24 cellular contexts compared by ENCODE assay signal in the genomic region with DNA sequence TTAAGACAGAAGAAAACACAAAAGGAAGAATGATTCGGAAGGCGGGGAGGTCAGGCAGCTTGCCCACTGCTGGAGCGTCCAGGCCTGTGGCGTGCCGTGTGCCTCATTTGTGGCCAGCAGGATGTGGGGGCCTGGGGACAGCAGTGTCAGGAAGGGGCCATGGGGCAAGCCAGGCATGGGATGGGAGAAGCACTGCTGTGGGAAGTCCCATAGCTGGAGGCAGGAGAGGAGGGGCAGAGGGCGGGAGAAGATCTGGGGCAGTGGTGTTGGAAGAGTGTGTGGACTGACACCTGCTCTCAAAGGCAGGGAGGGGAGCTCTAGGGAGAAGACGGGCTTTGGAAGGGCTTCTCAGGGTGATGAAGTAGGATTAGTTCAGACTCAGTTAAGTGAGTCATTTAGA.
DNase-seq lines count a peak whose midpoint lies in the region; ATAC-seq, FAIRE-seq and TF ChIP-seq lines count a peak whose summit lies in the region.
"Had no signal": no experiment of that assay in that cellular context is flagged by ENCODE, and none has a peak within 500 bp of the region (broad histone marks: within the 10 kb centered on the region; RNA-seq: fewer than 3 reads in every experiment).

No MANE protein-coding gene starts in this region.

- peaks cover 2% of the 10 kb centered on the region; the same call in 1 of the 2 replicates for H3K79me1 ChIP-seq in H1 (ENCODE audit: low read depth, low read length)

- no peak overlapping the region for H3K4me2 ChIP-seq in H1 (ENCODE audit: insufficient read depth in 1 of 2, low read depth in 2 of 2, low read length in 2 of 2)

- H3K4me1 Mint-ChIP-seq in natural killer cell treated with Interleukin-12 subunit alpha and Interleukin-12 subunit beta and Interleukin-15 and Interleukin-18, amount 100 ng/mL, for 72 hours (ENCODE audit: low read depth in 2 of 2), result peaks cover 55 to 56% of the 10 kb centered on the region in 2 donors
- no peaks in the 10 kb centered on the region for H3K4me1 Mint-ChIP-seq in natural killer cell

- no peak overlapping the region for H3K4me3 ChIP-seq in H1 (ENCODE audit: extremely low read depth in 1 of 4, insufficient read depth in 2 of 4, low read depth in 3 of 4, low read length in 4 of 4)
- no peak overlapping the region for H3K4me3 ChIP-seq in upper lobe of right lung
- H3K4me3 ChIP-seq: esophagus squamous epithelium, gastrocnemius medialis, mucosa of descending colon, spleen, transverse colon had no signal

- H3K36me3 Mint-ChIP-seq in natural killer cell treated with Interleukin-12 subunit alpha and Interleukin-12 subunit beta and Interleukin-15 and Interleukin-18, amount 100 ng/mL, for 72 hours, result no peaks in the 10 kb centered on the region
- H3K36me3 Mint-ChIP-seq in natural killer cell, result no peaks in the 10 kb centered on the region
- H3K36me3 Mint-ChIP-seq: brain; CD8-positive, alpha-beta T cell had no signal

- H3K79me2 ChIP-seq in H1 (ENCODE audit: control insufficient read depth in 1 of 2, insufficient read depth in 2 of 2, low read length in 2 of 2), result no peaks in the 10 kb centered on the region

- no peak overlapping the region for H2BK20ac ChIP-seq in H1 (ENCODE audit: low read length)

- FAIRE-seq in H1 (lab: Jason Lieb, UNC), result no peak
- FAIRE-seq: G401.6, islet of Langerhans, TTC549 had no signal

- H2BK12ac ChIP-seq in H1 (ENCODE audit: low read depth, low read length), result peak overlapping the region; percentile 22; the same call in 1 of the 2 replicates

- TF ChIP-seq CTCF in natural killer cell (IDR thresholded peaks at IDR 0.05) (no peak), H1 (IDR thresholded peaks at IDR 0.05; ENCODE audit: control extremely low read depth in 1 of 3, insufficient read depth in 1 of 3, low read depth in 1 of 3, low read length in 3 of 3) (no peak), upper lobe of right lung (IDR thresholded peaks at IDR 0.05) (no peak)

- peaks cover 0 to 4% (median 1%) of the 10 kb centered on the region in 4 experiments; a peak in 1 of 8 replicates for H3K36me3 ChIP-seq in H1 (ENCODE audit: control insufficient read depth in 2 of 4, insufficient read depth in 4 of 4, low read length in 3 of 4)
- no peaks in the 10 kb centered on the region for H3K36me3 ChIP-seq in upper lobe of right lung
- H3K36me3 ChIP-seq: esophagus squamous epithelium, gastrocnemius medialis, spleen, transverse colon had no signal

- no peak overlapping the region; a peak in 1 of 7 replicates for H3K9ac ChIP-seq in H1 (replicated peaks in 1 of 4; ENCODE audit: extremely low read depth in 1 of 4, low read depth in 3 of 4, low read length in 3 of 4)

- H2BK15ac ChIP-seq in H1 (ENCODE audit: low read length), result no peak overlapping the region

- TF ChIP-seq EP300 in H1 (IDR thresholded peaks at IDR 0.05; ENCODE audit: borderline replicate concordance in 1 of 2, low read depth in 2 of 2, low read length in 2 of 2), result no peak

- H3K56ac ChIP-seq in H1 (replicated peaks; ENCODE audit: insufficient read length, low read depth, low read length), result no peak overlapping the region

- H3K4ac ChIP-seq in H1 (replicated peaks; ENCODE audit: insufficient read length, low read depth, low read length), result no peak overlapping the region

- no peaks in the 10 kb centered on the region for H3K9me3 Mint-ChIP-seq in natural killer cell treated with Interleukin-12 subunit alpha and Interleukin-12 subunit beta and Interleukin-15 and Interleukin-18, amount 100 ng/mL, for 72 hours
- no peaks in the 10 kb centered on the region for H3K9me3 Mint-ChIP-seq in natural killer cell
- H3K9me3 Mint-ChIP-seq: CD8-positive, alpha-beta T cell; effector memory CD8-positive, alpha-beta T cell had no signal

- H3K27me3 Mint-ChIP-seq in natural killer cell treated with Interleukin-12 subunit alpha and Interleukin-12 subunit beta and Interleukin-15 and Interleukin-18, amount 100 ng/mL, for 72 hours, result peaks cover 0 to 15% of the 10 kb centered on the region in 2 donors
- peaks cover 17 to 53% of the 10 kb centered on the region in 2 donors for H3K27me3 Mint-ChIP-seq in natural killer cell (ENCODE audit: low read depth in 2 of 2)
- H3K27me3 Mint-ChIP-seq: effector memory CD8-positive, alpha-beta T cell had no signal

- no peak overlapping the region for H2BK120ac ChIP-seq in H1 (replicated peaks; ENCODE audit: low read depth, low read length)

- H2BK5ac ChIP-seq in H1 (ENCODE audit: low read depth, low read length), result no peak overlapping the region; the same call in 1 of the 2 replicates

- H3K27ac ChIP-seq in H1 (ENCODE audit: low read depth, low read length) (no peak overlapping the region), upper lobe of right lung (no peak overlapping the region)
- H3K27ac ChIP-seq: esophagus squamous epithelium, gastrocnemius medialis, transverse colon had no signal

- peaks cover 0 to 11% (median 0%) of the 10 kb centered on the region in 4 experiments; a peak in 5 of 7 replicates for H3K4me1 ChIP-seq in H1 (replicated peaks in 1 of 4; ENCODE audit: control insufficient read depth in 3 of 4, insufficient read depth in 4 of 4, low read length in 3 of 4)
- H3K4me1 ChIP-seq in upper lobe of right lung, result no peaks in the 10 kb centered on the region
- H3K4me1 ChIP-seq: esophagus squamous epithelium, gastrocnemius medialis, transverse colon had no signal

- POLR2A ChIA-PET in H1 (lab: Charles Lee; ENCODE audit: partially characterized antibody), result no interaction called here

- H3K27me3 ChIP-seq in H1 (replicated peaks in 1 of 4; ENCODE audit: control insufficient read depth in 3 of 4, extremely low read depth in 1 of 4, insufficient read depth in 3 of 4, low read length in 3 of 4) (no peaks in the 10 kb centered on the region), upper lobe of right lung (no peaks in the 10 kb centered on the region)

- H2AK5ac ChIP-seq in H1 (ENCODE audit: low read depth, low read length), result no peak overlapping the region

- H3K27ac Mint-ChIP-seq in natural killer cell treated with Interleukin-12 subunit alpha and Interleukin-12 subunit beta and Interleukin-15 and Interleukin-18, amount 100 ng/mL, for 72 hours, result peak overlapping the region; percentile 43 to 58
- no peak overlapping the region for H3K27ac Mint-ChIP-seq in natural killer cell
- H3K27ac Mint-ChIP-seq: brain had no signal

- CTCF ChIA-PET in H1 (lab: Charles Lee; ENCODE audit: partially characterized antibody), result interaction anchor here (0.7 to 4.7 kb wide), 4 partner anchors 10 to 54 kb away, joined by 3 to 35 read pairs (median 10); no protein-coding TSS in a partner anchor

- no peak overlapping the region for H3K23ac ChIP-seq in H1 (ENCODE audit: insufficient read length)

- H3K14ac ChIP-seq in H1 (ENCODE audit: insufficient read length), result no peak overlapping the region

- H3K4me3 Mint-ChIP-seq in natural killer cell treated with Interleukin-12 subunit alpha and Interleukin-12 subunit beta and Interleukin-15 and Interleukin-18, amount 100 ng/mL, for 72 hours, result peak overlapping the region; percentile 77
- H3K4me3 Mint-ChIP-seq in natural killer cell, result no peak overlapping the region
- H3K4me3 Mint-ChIP-seq: brain; CD8-positive, alpha-beta T cell had no signal

- 0 out of 2 replicates have a peak overlapping the region, but pooled peaks have one; percentile 39 for H3K18ac ChIP-seq in H1 (ENCODE audit: extremely low read depth, low read length)

- no peaks in the 10 kb centered on the region for H3K9me3 ChIP-seq in H1 (ENCODE audit: insufficient read depth in 2 of 2, low read depth in 1 of 2, low read length in 1 of 2)
- no peaks in the 10 kb centered on the region for H3K9me3 ChIP-seq in upper lobe of right lung
- H3K9me3 ChIP-seq: esophagus squamous epithelium, gastrocnemius medialis, mucosa of descending colon, spleen, transverse colon had no signal

- H4K91ac ChIP-seq in H1 (replicated peaks; ENCODE audit: insufficient read length, low read length), result no peak overlapping the region

- WGBS in H1 (ENCODE audit: extremely low coverage in 1 of 2, insufficient coverage in 1 of 2, insufficient read length in 1 of 2, insufficient replicate concordance in 2 of 2, low coverage in 1 of 2, low lambda C conversion rate in 2 of 2, missing lambda C conversion rate in 1 of 2), 2 experiments, result 89% methylated on average over 7 of the region's 7 CpGs; no CpG with 5 or more reads in 1 of the 2 experiments

- peak in 1 of 2 donors; percentile 21 for ATAC-seq in natural killer cell treated with Interleukin-12 subunit alpha and Interleukin-12 subunit beta and Interleukin-15 and Interleukin-18, amount 100 ng/mL, for 72 hours
- ATAC-seq in natural killer cell, result no peak
- peak; percentile 5 for ATAC-seq in upper lobe of right lung
- no peak for ATAC-seq in GM19035 (IDR thresholded peaks at IDR 0.05; ENCODE audit: unreplicated experiment)
- ATAC-seq in HG02973 (IDR thresholded peaks at IDR 0.05; ENCODE audit: unreplicated experiment), result no peak
- ATAC-seq: gastrocnemius medialis, HCT116 had no signal

- intact Hi-C loops in natural killer cell (cut with micrococcal nuclease) (no loop called here), upper lobe of right lung (cut with DNase I) (no loop called here)

- TF ChIP-seq POLR2A in H1 (IDR thresholded peaks at IDR 0.05; ENCODE audit: control extremely low read depth in 1 of 2, low read depth in 2 of 2, low read length in 2 of 2), result no peak

- no peak overlapping the region for H4K8ac ChIP-seq in H1 (ENCODE audit: extremely low read depth, insufficient read depth, low read length)

- H4K5ac ChIP-seq in H1 (ENCODE audit: insufficient read length, low read depth, low read length), result no peak overlapping the region

- DNase-seq in natural killer cell treated with Interleukin-12 subunit alpha and Interleukin-12 subunit beta and Interleukin-15 and Interleukin-18, amount 100 ng/mL, for 72 hours (ENCODE audit: low spot score), result no peak
- DNase-seq in natural killer cell (no peak), RPMI7951 (ENCODE audit: low read depth) (peak; percentile 26), H1 (ENCODE audit: low read depth in 1 of 2, low spot score in 2 of 2) (no peak), upper lobe of right lung (no peak), SW 1271 (lab: John Stamatoyannopoulos, UW) (no peak)
- DNase-seq: activated CD4-positive, alpha-beta T cell treated with anti-CD3 and anti-CD28 coated beads for 4 hours; CD8-positive, alpha-beta T cell; DMS153; effector memory CD8-positive, alpha-beta T cell; esophagus squamous epithelium; gastrocnemius medialis; mucosa of descending colon; NCI-H2171; NCI-H69; spleen; transverse colon had no signal

- TF ChIP-seq RAD21 in H1 (IDR thresholded peaks at IDR 0.05 in 1 of 2, conservative IDR thresholded peaks at IDR 0.05 in 1 of 2; ENCODE audit: low read depth in 2 of 2, low read length in 2 of 2), result no peak

- H4K20me1 ChIP-seq in H1 (replicated peaks in 1 of 2; ENCODE audit: control insufficient read depth in 1 of 2, insufficient read depth in 2 of 2, low read length in 2 of 2), result no peaks in the 10 kb centered on the region

- H3K23me2 ChIP-seq in H1 (ENCODE audit: low read depth, low read length), result no peaks in the 10 kb centered on the region

- H2AFZ ChIP-seq in H1 (ENCODE audit: low read length), result no peak overlapping the region

TF ChIP-seq in H1, 55 proteins besides CTCF, POLR2A, EP300 and RAD21 (continues in another document):
- TF ChIP-seq SIN3A (conservative IDR thresholded peaks at IDR 0.05 in 1 of 2, IDR thresholded peaks at IDR 0.05 in 1 of 2; ENCODE audit: low read depth in 1 of 2, low read length in 2 of 2) (no peak), CEBPB (IDR thresholded peaks at IDR 0.05; ENCODE audit: low read depth, low read length) (no peak), NANOG (IDR thresholded peaks at IDR 0.05; ENCODE audit: insufficient read depth, low read depth, low read length, poor library complexity, severe bottlenecking) (no peak)

Comparison
In these comparisons a context has a peak if more than half of its experiments do, and no peak if none do; other contexts are left out.
1. H3K27ac Mint-ChIP-seq: peak in natural killer cell treated with Interleukin-12 subunit alpha and Interleukin-12 subunit beta and Interleukin-15 and Interleukin-18, amount 100 ng/mL, for 72 hours (2 of 2); none in natural killer cell (0 of 2).